ENCODE assay signal across 8 cellular contexts in the genomic region with DNA sequence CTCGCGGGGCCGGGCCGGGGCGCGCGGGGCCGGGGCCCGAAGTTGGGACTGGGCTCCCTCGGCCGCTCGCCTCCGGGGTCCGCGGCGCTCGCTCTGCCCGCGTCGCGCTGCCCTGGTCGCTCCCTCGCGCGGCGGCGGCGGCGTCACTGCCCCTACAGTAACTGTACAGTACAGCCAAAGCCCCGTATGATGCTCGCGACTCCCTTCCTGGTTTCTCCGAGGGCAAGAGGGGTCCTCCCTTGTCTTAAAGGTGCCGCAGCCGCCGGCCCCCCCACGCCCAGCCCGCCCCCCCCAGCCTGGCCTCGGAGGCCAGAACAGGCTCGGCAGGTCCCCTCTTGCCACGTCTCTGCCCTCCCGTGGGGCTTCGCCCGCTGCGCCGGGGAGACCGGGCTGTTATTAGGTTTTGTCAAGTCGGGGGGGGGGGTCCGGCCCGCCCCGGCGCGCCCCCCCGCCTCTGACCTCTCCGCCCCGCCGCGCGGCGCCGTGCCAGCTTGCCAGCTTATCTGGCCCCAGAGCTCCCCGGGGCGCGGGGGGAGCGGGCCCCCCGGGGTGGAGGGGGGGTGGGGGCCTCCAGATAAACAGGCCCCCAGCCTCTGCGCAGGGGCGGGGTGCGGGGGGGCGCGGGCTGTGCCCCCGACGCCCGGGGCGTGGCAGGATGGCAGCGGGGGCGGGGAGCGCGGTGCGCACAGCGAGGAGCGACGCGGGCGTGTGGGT. TPM values are rescaled to one million over a fixed set of nuclear protein-coding genes. Genes with fewer than 3 reads are reported as not detected.
DNase-seq lines count a peak whose midpoint lies in the region; ATAC-seq, FAIRE-seq and TF ChIP-seq lines count a peak whose summit lies in the region.

A gene (minus strand): TSS at position 218 of the 714 bp plus-strand sequence. CDS start 11,667 bp downstream, outside the sequence.

- peak within 1 kb of the TSS; percentile 79 for H3K27ac Mint-ChIP-seq in activated CD8-positive, alpha-beta T cell treated with anti-CD3 and anti-CD28 coated beads for 36 hours

- POLR2A ChIA-PET in AG04450 (lab: Yijun Ruan, JAX), result interaction anchor here (0.7 to 1.0 kb wide), 2 partner anchors 14 to 31 kb away, joined by 3 read pairs; no protein-coding TSS in a partner anchor
- POLR2A ChIA-PET in activated CD8-positive, alpha-beta T cell treated with anti-CD3 and anti-CD28 coated beads for 36 hours (lab: Charles Lee), result interaction anchor here (1.3 to 1.4 kb wide), 2 partner anchors 37 to 82 kb away, joined by 5 read pairs; a partner anchor contains a TSS

- CTCF ChIA-PET in AG04450 (lab: Charles Lee), result interaction anchor here (0.6 kb wide), 1 partner anchor 14 kb away, joined by 3 read pairs; no protein-coding TSS in a partner anchor
- CTCF ChIA-PET in activated CD8-positive, alpha-beta T cell treated with anti-CD3 and anti-CD28 coated beads for 36 hours (lab: Charles Lee), result interaction anchor here (0.7 kb wide), 1 partner anchor 17 kb away, joined by 3 read pairs; no protein-coding TSS in a partner anchor

- TF ChIP-seq POLR2A in H54 (IDR thresholded peaks at IDR 0.05; ENCODE audit: low read depth, low read length) (peak; percentile 49), lower leg skin (IDR thresholded peaks at IDR 0.05) (no peak)

- ATAC-seq in activated CD8-positive, alpha-beta T cell treated with anti-CD3 and anti-CD28 coated beads for 36 hours, result peak; percentile 35
- ATAC-seq in GM18517 (IDR thresholded peaks at IDR 0.05; ENCODE audit: unreplicated experiment), result no peak

- peak within 1 kb of the TSS; percentile 47 for H3K27ac ChIP-seq in AG04450 (ENCODE audit: low read depth, low read length)

- H3K4me3 ChIP-seq in AG04450 (ENCODE audit: low read depth, low read length), result peak within 1 kb of the TSS; percentile 69
- peak within 1 kb of the TSS; percentile 100 for H3K4me3 ChIP-seq in lower leg skin (ENCODE audit: low read depth, poor library complexity, severe bottlenecking)

- 0 to 2% methylated on average over 4 to 53 of the region's 85 CpGs for WGBS in lower leg skin, 2 donors

- H3K36me3 Mint-ChIP-seq in activated CD8-positive, alpha-beta T cell treated with anti-CD3 and anti-CD28 coated beads for 36 hours (ENCODE audit: low read depth), result peaks cover 11% of the 10 kb centered on the region

- H3K4me3 Mint-ChIP-seq in activated CD8-positive, alpha-beta T cell treated with anti-CD3 and anti-CD28 coated beads for 36 hours, result peak within 1 kb of the TSS; percentile 76

- no peaks in the 10 kb centered on the region for H3K27me3 ChIP-seq in AG04450 (ENCODE audit: control insufficient read depth, insufficient read depth, low read length)

- H3K27me3 Mint-ChIP-seq in activated CD8-positive, alpha-beta T cell treated with anti-CD3 and anti-CD28 coated beads for 36 hours, result no peaks in the 10 kb centered on the region

- no peak for FAIRE-seq in H54 (lab: Jason Lieb, UNC)

- intact Hi-C loops in activated CD8-positive, alpha-beta T cell treated with anti-CD3 and anti-CD28 coated beads for 36 hours (cut with micrococcal nuclease), result no loop called here
- intact Hi-C loops in lower leg skin (cut with DNase I; ENCODE audit: low total_unique reads), result no loop called here

- H3K9me3 Mint-ChIP-seq in activated CD8-positive, alpha-beta T cell treated with anti-CD3 and anti-CD28 coated beads for 36 hours, result no peaks in the 10 kb centered on the region

- H3K4me1 Mint-ChIP-seq in activated CD8-positive, alpha-beta T cell treated with anti-CD3 and anti-CD28 coated beads for 36 hours (ENCODE audit: low read depth), result peaks cover 33% of the 10 kb centered on the region

- H3K9me3 ChIP-seq in AG04450 (ENCODE audit: control insufficient read depth, insufficient read depth, low read length), result no peaks in the 10 kb centered on the region; the same call in 1 of the 2 replicates

- DNase-seq in AG04450 (ENCODE audit: low read depth, low spot score) (no peak), H54 (ENCODE audit: insufficient read length, low spot score) (peak; percentile 96), NCI-H82 (lab: John Stamatoyannopoulos, UW) (peak; percentile 83), ecto neural progenitor cell (ENCODE audit: low spot score) (peak; percentile 74), lower leg skin (ENCODE audit: low spot score in 2 of 2) (peak; percentile 89 to 97)
- DNase-seq in activated CD8-positive, alpha-beta T cell treated with anti-CD3 and anti-CD28 coated beads for 36 hours, result peak; percentile 91
- peak; percentile 61 to 65 for DNase-seq in stimulated activated CD4-positive, alpha-beta T cell treated with anti-CD3 and anti-CD28 coated beads, Interleukin-4, amount 100 ng/mL, for 48 hours (ENCODE audit: low read depth in 2 of 2)

- TF ChIP-seq CTCF in AG04450 (IDR thresholded peaks at IDR 0.05; ENCODE audit: low read depth, low read length) (no peak), lower leg skin (IDR thresholded peaks at IDR 0.05) (no peak)
- no peak for TF ChIP-seq CTCF in activated CD8-positive, alpha-beta T cell treated with anti-CD3 and anti-CD28 coated beads for 36 hours (IDR thresholded peaks at IDR 0.05)

RNA-seq across cellular contexts. Expression of the gene that starts here (rescaled TPM):
- polyA plus RNA-seq in AG04450 (2011; rRNA removed), result 2.7 and 4.0 TPM in 2 replicates
- polyA minus RNA-seq in AG04450 (2011; rRNA and poly(A)+ RNA removed), result 2.2 and 2.7 TPM in 2 replicates
- total RNA-seq in activated CD8-positive, alpha-beta T cell treated with anti-CD3 and anti-CD28 coated beads for 36 hours, result 10 to 100 TPM; 46.6 TPM
- total RNA-seq in lower leg skin, result 100 to 1,000 TPM; 138 to 162 (median 152) TPM
